In genomic region chr17:56786989-56787482, GRCh38 we compare ENCODE assay signal across 7 cellular contexts. TPM values are rescaled to one million over a fixed set of nuclear protein-coding genes. Genes with fewer than 3 reads are reported as not detected.
A peak's percentile ranks its signal among the peaks of the same experiment; 100 is the strongest.
DNase-seq lines count a peak whose midpoint lies in the region; ATAC-seq and TF ChIP-seq lines count a peak whose summit lies in the region.

No MANE protein-coding gene starts in this region.

- H3K9me3 ChIP-seq in mucosa of descending colon, result no peaks in the 10 kb centered on the region
- H3K9me3 ChIP-seq in sigmoid colon, result no peaks in the 10 kb centered on the region

- no peaks in the 10 kb centered on the region for H3K9me3 Mint-ChIP-seq in activated naive CD8-positive, alpha-beta T cell (ENCODE audit: low read depth)

- CTCF ChIA-PET in RWPE1 (lab: Yijun Ruan, JAX), result interaction anchor here (0.7 to 1.1 kb wide), 2 partner anchors 95 to 195 kb away, joined by 3 to 4 read pairs; no protein-coding TSS in a partner anchor

- no peaks in the 10 kb centered on the region for H3K36me3 ChIP-seq in mucosa of descending colon (ENCODE audit: low read depth)
- no peaks in the 10 kb centered on the region for H3K36me3 ChIP-seq in sigmoid colon

- POLR2A ChIA-PET in RWPE1 (lab: Yijun Ruan, JAX; ENCODE audit: low non-redundant PET), result no interaction called here

- peaks cover 31% of the 10 kb centered on the region for H3K4me1 Mint-ChIP-seq in activated naive CD8-positive, alpha-beta T cell (ENCODE audit: low read depth)

- TF ChIP-seq POLR2A in sigmoid colon (IDR thresholded peaks at IDR 0.05), result no peak

- H3K4me3 ChIP-seq in mucosa of descending colon, result no peak overlapping the region
- H3K4me3 ChIP-seq in sigmoid colon, result no peak overlapping the region

- intact Hi-C loops in mucosa of descending colon (cut with DNase I, micrococcal nuclease), result no loop called here
- intact Hi-C loops in sigmoid colon (cut with DNase I), result no loop called here

- peak overlapping the region; percentile 62 for H3K27ac ChIP-seq in RWPE1
- H3K27ac ChIP-seq in sigmoid colon, result no peak overlapping the region

- H3K27ac Mint-ChIP-seq in activated naive CD8-positive, alpha-beta T cell, result peak overlapping the region; percentile 93

- peak overlapping the region; percentile 65 for H3K4me3 Mint-ChIP-seq in activated naive CD8-positive, alpha-beta T cell

- H3K27me3 Mint-ChIP-seq in activated naive CD8-positive, alpha-beta T cell, result peaks cover under 1% of the 10 kb centered on the region

- peak; percentile 74 for ATAC-seq in GM19025 (IDR thresholded peaks at IDR 0.05; ENCODE audit: low read depth, unreplicated experiment)
- ATAC-seq in HG03066 (IDR thresholded peaks at IDR 0.05; ENCODE audit: low read depth, unreplicated experiment), result peak; percentile 63
- peak; percentile 93 for ATAC-seq in mucosa of descending colon

- no peak for TF ChIP-seq EP300 in sigmoid colon (IDR thresholded peaks at IDR 0.05)

- no peaks in the 10 kb centered on the region for H3K27me3 ChIP-seq in sigmoid colon

- DNase-seq in RWPE1 (ENCODE audit: low spot score), result peak; percentile 86
- no peak for DNase-seq in mucosa of descending colon
- no peak for DNase-seq in NCI-H1048 (lab: John Stamatoyannopoulos, UW)
- DNase-seq in sigmoid colon, result no peak

- TF ChIP-seq CTCF in RWPE1 (conservative IDR thresholded peaks at IDR 0.05; ENCODE audit: low read depth) (no peak), mucosa of descending colon (IDR thresholded peaks at IDR 0.05) (no peak), sigmoid colon (IDR thresholded peaks at IDR 0.05) (no peak)

- H3K4me1 ChIP-seq in mucosa of descending colon (ENCODE audit: low read depth) (no peaks in the 10 kb centered on the region), sigmoid colon (no peaks in the 10 kb centered on the region)

- H3K36me3 Mint-ChIP-seq in activated naive CD8-positive, alpha-beta T cell, result peaks cover 3% of the 10 kb centered on the region

- WGBS in sigmoid colon, 2 donors, result 29 to 44% methylated on average over 7 of the region's 7 CpGs

RNA-seq across cellular contexts. Expression of gene C17orf67, which starts 46.7 kb away (rescaled TPM):
- total RNA-seq in mucosa of descending colon (1 to 10 TPM; 1.1 to 3.4 (median 1.1) TPM), sigmoid colon (1 to 10 TPM; 1.8 to 2.8 (median 2.1) TPM)
- polyA plus RNA-seq in sigmoid colon, result 1 to 10 TPM in 1 of 3 donors, under 1 TPM in 1, not detected in 1; 0.99 to 1.4 TPM

RNA-seq across cellular contexts. Expression of gene DGKE, which starts 46.9 kb away (rescaled TPM):
- total RNA-seq in mucosa of descending colon (10 to 100 TPM in 1 of 3 donors, 1 to 10 TPM in 2; 5.8 to 22.2 (median 9.8) TPM), sigmoid colon (10 to 100 TPM; 20.3 to 33.8 (median 29.2) TPM)
- polyA plus RNA-seq in sigmoid colon, result 1 to 10 TPM in 1 of 3 donors, under 1 TPM in 2; 0.60 to 2.5 (median 0.92) TPM
